ENCODE assay signal across 21 cellular contexts in genomic region chr11:113549611-113550061, GRCh38.
DNase-seq lines count a peak whose midpoint lies in the region; ATAC-seq, FAIRE-seq and TF ChIP-seq lines count a peak whose summit lies in the region.
"Had no signal": no experiment of that assay in that cellular context is flagged by ENCODE, and none has a peak within 500 bp of the region (broad histone marks: within the 10 kb centered on the region; RNA-seq: fewer than 3 reads in every experiment).

No MANE protein-coding gene starts in this region.

- H3K4me1 Mint-ChIP-seq in glutamatergic neuron (ENCODE audit: low read depth, unreplicated experiment): peaks cover 23% of the 10 kb centered on the region

- no peaks in the 10 kb centered on the region for H3K9me3 ChIP-seq in lower lobe of right lung
- H3K9me3 ChIP-seq: BE2C, HAP-1, thyroid gland had no signal

- TF ChIP-seq CTCF in lower lobe of right lung (IDR thresholded peaks at IDR 0.05): no peak
- no peak for TF ChIP-seq CTCF in glutamatergic neuron (IDR thresholded peaks at IDR 0.05; ENCODE audit: partially characterized antibody, unreplicated experiment)

- no peaks in the 10 kb centered on the region for H3K36me3 Mint-ChIP-seq in glutamatergic neuron (ENCODE audit: unreplicated experiment)

- peaks cover 7% of the 10 kb centered on the region for H3K9me3 Mint-ChIP-seq in glutamatergic neuron (ENCODE audit: unreplicated experiment)
- H3K9me3 Mint-ChIP-seq: activated naive CD4-positive, alpha-beta T cell treated with anti-CD3 and anti-CD28 coated beads for 36 hours; effector memory CD8-positive, alpha-beta T cell had no signal

- H3K27me3 ChIP-seq in lower lobe of right lung (ENCODE audit: low read depth): peaks cover 6% of the 10 kb centered on the region
- H3K27me3 ChIP-seq: BE2C, thyroid gland had no signal

- peaks cover 4% of the 10 kb centered on the region for H3K27me3 Mint-ChIP-seq in glutamatergic neuron (ENCODE audit: unreplicated experiment)

- no peak overlapping the region for H3K27ac Mint-ChIP-seq in glutamatergic neuron (ENCODE audit: unreplicated experiment)
- H3K27ac Mint-ChIP-seq: activated naive CD4-positive, alpha-beta T cell treated with anti-CD3 and anti-CD28 coated beads for 36 hours; effector memory CD8-positive, alpha-beta T cell had no signal

- no peaks in the 10 kb centered on the region for H3K36me3 ChIP-seq in lower lobe of right lung
- H3K36me3 ChIP-seq: BE2C, HAP-1, thyroid gland, WERI-Rb-1 had no signal

- ATAC-seq in lower lobe of right lung: peak; percentile 78 to 80
- ATAC-seq: effector memory CD8-positive, alpha-beta T cell; left ventricle myocardium superior; right cardiac atrium had no signal

- no peak overlapping the region for H3K27ac ChIP-seq in lower lobe of right lung
- H3K27ac ChIP-seq: thyroid gland, WERI-Rb-1 had no signal

- no peak overlapping the region for H3K4me3 ChIP-seq in lower lobe of right lung
- H3K4me3 ChIP-seq: HAP-1, thyroid gland had no signal

- FAIRE-seq in urothelium cell line (lab: Jason Lieb, UNC): peak; percentile 77

- H3K4me3 Mint-ChIP-seq in glutamatergic neuron (ENCODE audit: unreplicated experiment): no peak overlapping the region
- H3K4me3 Mint-ChIP-seq: activated naive CD4-positive, alpha-beta T cell treated with anti-CD3 and anti-CD28 coated beads for 36 hours; effector memory CD8-positive, alpha-beta T cell had no signal

- no peaks in the 10 kb centered on the region for H3K4me1 ChIP-seq in lower lobe of right lung
- H3K4me1 ChIP-seq: thyroid gland had no signal

- DNase-seq in NCI-H345 (lab: John Stamatoyannopoulos, UW) (peak; percentile 42), NCI-H345 treated with DMSO at 0.1 percent for 48 hours (lab: John Stamatoyannopoulos, UW; ENCODE audit: unreplicated experiment) (no peak), OCI-M1 (lab: John Stamatoyannopoulos, UW) (peak; percentile 52), lower lobe of right lung (peak; percentile 56), urothelium cell line (ENCODE audit: low spot score) (no peak), dermis blood vessel endothelial cell (no peak), glutamatergic neuron (no peak)
- DNase-seq in effector CD8-positive, alpha-beta T cell (lab: John Stamatoyannopoulos, UW): no peak
- DNase-seq: 8988T; activated CD4-positive, alpha-beta T cell treated with anti-CD3 and anti-CD28 coated beads, Interleukin-2, amount 50 U/mL, for 48 hours; activated naive CD4-positive, alpha-beta T cell treated with anti-CD3 and anti-CD28 coated beads for 36 hours; Calu3; effector memory CD8-positive, alpha-beta T cell; left ventricle myocardium superior; occipital lobe; right cardiac atrium; stimulated activated naive CD4-positive, alpha-beta T cell; thyroid gland; WERI-Rb-1 had no signal

- intact Hi-C loops in lower lobe of right lung (cut with DNase I): no loop called here

Comparison
In these comparisons a context has a peak if more than half of its experiments do, and no peak if none do; other contexts are left out.
1. DNase-seq: peak in NCI-H345 (single experiment), OCI-M1 (single experiment) and lower lobe of right lung (single experiment); none in NCI-H345 treated with DMSO at 0.1 percent for 48 hours (single experiment), urothelium cell line (single experiment), effector CD8-positive, alpha-beta T cell (single experiment), dermis blood vessel endothelial cell (single experiment) and glutamatergic neuron (single experiment).